Comparison of ENCODE assay signal across 10 cellular contexts in genomic region chr15:90593469-90594158, GRCh38.
DNase-seq lines count a peak whose midpoint lies in the region; ATAC-seq and TF ChIP-seq lines count a peak whose summit lies in the region.
"Had no signal": no experiment of that assay in that cellular context is flagged by ENCODE, and none has a peak within 500 bp of the region (broad histone marks: within the 10 kb centered on the region; RNA-seq: fewer than 3 reads in every experiment).

No MANE protein-coding gene starts in this region.

- no peak overlapping the region for H3K9ac ChIP-seq in subcutaneous abdominal adipose tissue (ENCODE audit: low read length in 5 of 5)

- peak overlapping the region; percentile 100 for H3K27ac Mint-ChIP-seq in activated T-cell treated with anti-CD3 and anti-CD28 coated beads, Interleukin-2, amount 50 U/mL, for 24 hours
- H3K27ac Mint-ChIP-seq in glutamatergic neuron (ENCODE audit: unreplicated experiment): no peak overlapping the region

- H3K27me3 ChIP-seq in RWPE2 (ENCODE audit: insufficient read depth, poor library complexity, severe bottlenecking) (no peaks in the 10 kb centered on the region), subcutaneous abdominal adipose tissue (ENCODE audit: control insufficient read depth in 5 of 5, insufficient read depth in 4 of 5, low read length in 5 of 5) (no peaks in the 10 kb centered on the region)

- TF ChIP-seq POLR2A in erythroblast (IDR thresholded peaks at IDR 0.05; ENCODE audit: low read length): no peak

- H3K27me3 Mint-ChIP-seq in activated T-cell treated with anti-CD3 and anti-CD28 coated beads, Interleukin-2, amount 50 U/mL, for 24 hours: no peaks in the 10 kb centered on the region
- peaks cover 2% of the 10 kb centered on the region for H3K27me3 Mint-ChIP-seq in glutamatergic neuron (ENCODE audit: unreplicated experiment)

- TF ChIP-seq CTCF in RWPE2 (IDR thresholded peaks at IDR 0.05; ENCODE audit: poor library complexity, severe bottlenecking): no peak
- no peak for TF ChIP-seq CTCF in glutamatergic neuron (IDR thresholded peaks at IDR 0.05; ENCODE audit: partially characterized antibody, unreplicated experiment)

- H3K36me3 ChIP-seq in RWPE2 (ENCODE audit: low read depth): peaks cover 13% of the 10 kb centered on the region
- peaks cover 0 to 2% (median 0%) of the 10 kb centered on the region in 5 donors for H3K36me3 ChIP-seq in subcutaneous abdominal adipose tissue (ENCODE audit: control insufficient read depth in 5 of 5, insufficient read depth in 5 of 5, low read length in 5 of 5)

- H3K4me1 Mint-ChIP-seq in activated T-cell treated with anti-CD3 and anti-CD28 coated beads, Interleukin-2, amount 50 U/mL, for 24 hours (ENCODE audit: low read depth): peaks cover 75% of the 10 kb centered on the region
- H3K4me1 Mint-ChIP-seq in glutamatergic neuron (ENCODE audit: low read depth, unreplicated experiment): peaks cover 5% of the 10 kb centered on the region

- H3K27ac ChIP-seq in RWPE2 (ENCODE audit: poor library complexity, severe bottlenecking): peak overlapping the region; percentile 64
- peak overlapping the region; percentile 71 for H3K27ac ChIP-seq in subcutaneous abdominal adipose tissue (ENCODE audit: low read depth, low read length)

- no peak for DNase-seq in activated T-cell treated with anti-CD3 and anti-CD28 coated beads, Interleukin-2, amount 50 U/mL, for 24 hours
- DNase-seq in activated T-cell treated with anti-CD3 and anti-CD28 coated beads, Interleukin-2, amount 50 U/mL, for 1 hour: no peak
- DNase-seq in RWPE2 (ENCODE audit: low spot score) (no peak), erythroblast (lab: John Stamatoyannopoulos, UW) (peak; percentile 21 to 37), glutamatergic neuron (no peak), T-helper 9 cell (no peak)
- DNase-seq: NK-92 treated with Interleukin-12 subunit alpha and Interleukin-12 subunit beta, amount 100 ng/mL, for 24 hours had no signal

- H3K4me1 ChIP-seq in RWPE2 (ENCODE audit: insufficient read depth, poor library complexity, severe bottlenecking) (peaks cover 33% of the 10 kb centered on the region), subcutaneous abdominal adipose tissue (ENCODE audit: control insufficient read depth in 5 of 5, insufficient read depth in 5 of 5, low read length in 5 of 5) (peaks cover 6 to 43% (median 42%) of the 10 kb centered on the region in 5 donors)

- peak overlapping the region; percentile 80 for H3K4me3 Mint-ChIP-seq in activated T-cell treated with anti-CD3 and anti-CD28 coated beads, Interleukin-2, amount 50 U/mL, for 24 hours
- H3K4me3 Mint-ChIP-seq in glutamatergic neuron (ENCODE audit: unreplicated experiment): no peak overlapping the region
- H3K4me3 Mint-ChIP-seq: nephron had no signal

- H3K9me3 Mint-ChIP-seq in activated T-cell treated with anti-CD3 and anti-CD28 coated beads, Interleukin-2, amount 50 U/mL, for 24 hours: no peaks in the 10 kb centered on the region
- H3K9me3 Mint-ChIP-seq in glutamatergic neuron (ENCODE audit: unreplicated experiment): no peaks in the 10 kb centered on the region
- H3K9me3 Mint-ChIP-seq: nephron had no signal

- H3K4me3 ChIP-seq in RWPE2 (ENCODE audit: severe bottlenecking): no peak overlapping the region
- no peak overlapping the region for H3K4me3 ChIP-seq in subcutaneous abdominal adipose tissue (ENCODE audit: low read depth in 1 of 5, low read length in 5 of 5)

- ATAC-seq in RWPE2 (ENCODE audit: low read depth) (no peak), GM18502 (IDR thresholded peaks at IDR 0.05; ENCODE audit: poor library complexity, unreplicated experiment) (no peak)

- H3K36me3 Mint-ChIP-seq in activated T-cell treated with anti-CD3 and anti-CD28 coated beads, Interleukin-2, amount 50 U/mL, for 24 hours (ENCODE audit: low read depth): peaks cover 65% of the 10 kb centered on the region
- H3K36me3 Mint-ChIP-seq in glutamatergic neuron (ENCODE audit: unreplicated experiment): no peaks in the 10 kb centered on the region

- no peaks in the 10 kb centered on the region for H3K9me3 ChIP-seq in RWPE2 (ENCODE audit: severe bottlenecking)
- no peaks in the 10 kb centered on the region for H3K9me3 ChIP-seq in subcutaneous abdominal adipose tissue (ENCODE audit: control insufficient read depth in 5 of 5, low read length in 5 of 5)

Comparison
In these comparisons a context has a peak if more than half of its experiments do, and no peak if none do; other contexts are left out.
1. DNase-seq: peak in erythroblast (2 of 2); none in activated T-cell treated with anti-CD3 and anti-CD28 coated beads, Interleukin-2, amount 50 U/mL, for 24 hours (single experiment), activated T-cell treated with anti-CD3 and anti-CD28 coated beads, Interleukin-2, amount 50 U/mL, for 1 hour (single experiment), RWPE2 (single experiment), glutamatergic neuron (single experiment) and T-helper 9 cell (single experiment).